ENCODE assay signal across 16 cellular contexts in genomic region chr17:65813306-65813705, GRCh38.
"Had no signal": no experiment of that assay in that cellular context is flagged by ENCODE, and none has a peak within 500 bp of the region (broad histone marks: within the 10 kb centered on the region; RNA-seq: fewer than 3 reads in every experiment).

No MANE protein-coding gene starts in this region.

- H3K4me3 ChIP-seq: gastrocnemius medialis, heart right ventricle, skin epidermis, stomach, thoracic aorta, upper lobe of left lung, uterus had no signal

- H3K27me3 ChIP-seq: gastrocnemius medialis, heart right ventricle, stomach, upper lobe of left lung, uterus had no signal

- ATAC-seq: gastrocnemius medialis, heart right ventricle, left lobe of liver, natural killer cell, sciatic nerve had no signal

- H3K27ac ChIP-seq: gastrocnemius medialis, heart right ventricle, skin epidermis, stomach, thoracic aorta, upper lobe of left lung, uterus had no signal

- H3K4me1 ChIP-seq: gastrocnemius medialis, heart right ventricle, stomach, upper lobe of left lung, uterus had no signal

- H3K9me3 ChIP-seq: gastrocnemius medialis, thoracic aorta, uterus had no signal

- FAIRE-seq: colon had no signal

- DNase-seq: erythroblast; gastrocnemius medialis; heart right ventricle; islet precursor cell; natural killer cell; posterior cingulate gyrus; stimulated activated naive CD4-positive, alpha-beta T cell; stomach; substantia nigra; upper lobe of left lung; uterus had no signal

- H3K36me3 ChIP-seq: gastrocnemius medialis, heart right ventricle, stomach, thoracic aorta, upper lobe of left lung, uterus had no signal
